In the genomic region with DNA sequence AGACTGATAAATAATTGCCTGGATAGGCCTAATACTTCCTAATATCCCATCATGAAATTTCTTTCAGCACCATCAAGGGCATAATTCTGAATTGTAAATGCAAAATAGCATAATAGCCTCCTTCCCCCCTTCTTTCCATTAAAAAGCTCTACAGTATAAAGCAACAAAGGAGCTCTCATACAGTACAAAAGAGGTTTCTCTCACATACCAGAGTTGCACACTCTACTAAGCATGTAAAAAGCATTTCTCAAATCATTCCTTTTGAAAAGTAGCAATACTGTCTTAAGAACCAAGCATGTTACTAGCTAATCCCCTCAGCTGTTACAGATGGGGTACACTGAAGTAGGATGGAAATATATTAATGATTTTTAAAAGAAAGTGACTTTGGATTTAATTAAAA, we compare ENCODE assay signal across 9 cellular contexts.
"Had no signal": no experiment of that assay in that cellular context is flagged by ENCODE, and none has a peak within 500 bp of the region (broad histone marks: within the 10 kb centered on the region; RNA-seq: fewer than 3 reads in every experiment).

No MANE protein-coding gene starts in this region.

- DNase-seq: GOT3, H7, HFFc6, KBM-7 had no signal

- H3K9me3 ChIP-seq: HAP-1 had no signal

- H3K36me3 ChIP-seq: HAP-1 had no signal

- H3K4me3 ChIP-seq: HAP-1 had no signal

- H3K27me3 Mint-ChIP-seq: IgD-negative memory B cell had no signal

- H3K4me1 Mint-ChIP-seq: IgD-negative memory B cell had no signal

- H3K36me3 Mint-ChIP-seq: IgD-negative memory B cell had no signal

- H3K27ac ChIP-seq: HL-60 had no signal

- ATAC-seq: HCT116, HepG2 had no signal

- H3K4me3 Mint-ChIP-seq: HFFc6, IgD-negative memory B cell had no signal

- H3K27ac Mint-ChIP-seq: HFFc6, IgD-negative memory B cell had no signal
